In genomic region chr2:71466301-71467179, GRCh38 we compare ENCODE assay signal across 8 cellular contexts. TPM values are rescaled to one million over a fixed set of nuclear protein-coding genes. Genes with fewer than 3 reads are reported as not detected.
DNase-seq lines count a peak whose midpoint lies in the region; ATAC-seq and TF ChIP-seq lines count a peak whose summit lies in the region.

No MANE protein-coding gene starts in this region.

- H3K4me3 ChIP-seq in CD8-positive, alpha-beta T cell (ENCODE audit: low read depth, low read length): peak overlapping the region; percentile 14
- H3K4me3 ChIP-seq in HUES48 (ENCODE audit: low read depth, low read length) (peak overlapping the region; percentile 69), psoas muscle (peak overlapping the region; percentile 75)

- H3K36me3 Mint-ChIP-seq in CD8-positive, alpha-beta T cell: no peaks in the 10 kb centered on the region
- H3K36me3 Mint-ChIP-seq in activated T-helper 17 cell treated with anti-CD3 and anti-CD28 coated beads, Interleukin-2, amount 50 U/mL, for 72 hours (ENCODE audit: low read depth): no peaks in the 10 kb centered on the region

- no peaks in the 10 kb centered on the region for H3K9me3 ChIP-seq in CD8-positive, alpha-beta T cell (ENCODE audit: low read length)
- H3K9me3 ChIP-seq in HUES48 (ENCODE audit: control insufficient read depth, insufficient read depth, low read length) (no peaks in the 10 kb centered on the region; the same call in 1 of the 2 replicates), psoas muscle (no peaks in the 10 kb centered on the region)

- DNase-seq in CD8-positive, alpha-beta T cell: no peak
- peak; percentile 71 for DNase-seq in left ventricle myocardium superior
- DNase-seq in psoas muscle: peak; percentile 60 to 86
- DNase-seq in cerebellar nuclear complex (lab: John Stamatoyannopoulos, UW): no peak
- no peak for DNase-seq in NK-92 (lab: John Stamatoyannopoulos, UW; ENCODE audit: unreplicated experiment)

- H3K27ac Mint-ChIP-seq in CD8-positive, alpha-beta T cell: no peak overlapping the region
- no peak overlapping the region for H3K27ac Mint-ChIP-seq in activated T-helper 17 cell treated with anti-CD3 and anti-CD28 coated beads, Interleukin-2, amount 50 U/mL, for 72 hours

- no peak for TF ChIP-seq CTCF in CD8-positive, alpha-beta T cell (IDR thresholded peaks at IDR 0.05)
- no peak for TF ChIP-seq CTCF in psoas muscle (IDR thresholded peaks at IDR 0.05)

- intact Hi-C loops in CD8-positive, alpha-beta T cell (cut with DNase I, micrococcal nuclease): no loop called here
- intact Hi-C loops in left ventricle myocardium superior (cut with micrococcal nuclease) (no loop called here), psoas muscle (cut with DNase I) (no loop called here)

- ATAC-seq in CD8-positive, alpha-beta T cell: no peak
- ATAC-seq in activated T-helper 17 cell treated with anti-CD3 and anti-CD28 coated beads, Interleukin-2, amount 50 U/mL, for 72 hours (replicated peaks): peak; percentile 23
- peak; percentile 58 for ATAC-seq in left ventricle myocardium superior
- ATAC-seq in psoas muscle: peak; percentile 63 to 79 (median 76)
- ATAC-seq in HG03108 (IDR thresholded peaks at IDR 0.05; ENCODE audit: unreplicated experiment): no peak

- peaks cover 30% of the 10 kb centered on the region for H3K27me3 Mint-ChIP-seq in CD8-positive, alpha-beta T cell (ENCODE audit: low read depth)
- H3K27me3 Mint-ChIP-seq in activated T-helper 17 cell treated with anti-CD3 and anti-CD28 coated beads, Interleukin-2, amount 50 U/mL, for 72 hours: peaks cover 35% of the 10 kb centered on the region

- H3K27ac ChIP-seq in CD8-positive, alpha-beta T cell (ENCODE audit: low read depth, low read length): no peak overlapping the region
- H3K27ac ChIP-seq in HUES48 (ENCODE audit: low read depth, low read length) (no peak overlapping the region), psoas muscle (peak overlapping the region; percentile 90)

- H3K9me3 Mint-ChIP-seq in CD8-positive, alpha-beta T cell: no peaks in the 10 kb centered on the region
- H3K9me3 Mint-ChIP-seq in activated T-helper 17 cell treated with anti-CD3 and anti-CD28 coated beads, Interleukin-2, amount 50 U/mL, for 72 hours: no peaks in the 10 kb centered on the region

- no peak overlapping the region for H3K9ac ChIP-seq in HUES48 (ENCODE audit: low read depth, low read length)

- no peaks in the 10 kb centered on the region for H3K36me3 ChIP-seq in CD8-positive, alpha-beta T cell (ENCODE audit: insufficient read depth, low read length)
- H3K36me3 ChIP-seq in HUES48 (ENCODE audit: control insufficient read depth, insufficient read depth, low read length) (no peaks in the 10 kb centered on the region), psoas muscle (ENCODE audit: insufficient read depth in 1 of 2, low read depth in 1 of 2) (no peaks in the 10 kb centered on the region)

- peak overlapping the region; percentile 76 for H3K4me3 Mint-ChIP-seq in CD8-positive, alpha-beta T cell
- peak overlapping the region; percentile 70 for H3K4me3 Mint-ChIP-seq in activated T-helper 17 cell treated with anti-CD3 and anti-CD28 coated beads, Interleukin-2, amount 50 U/mL, for 72 hours

- peaks cover 9% of the 10 kb centered on the region for H3K4me1 Mint-ChIP-seq in CD8-positive, alpha-beta T cell (ENCODE audit: low read depth)
- H3K4me1 Mint-ChIP-seq in activated T-helper 17 cell treated with anti-CD3 and anti-CD28 coated beads, Interleukin-2, amount 50 U/mL, for 72 hours: peaks cover 7% of the 10 kb centered on the region

- peaks cover 4% of the 10 kb centered on the region for H3K27me3 ChIP-seq in CD8-positive, alpha-beta T cell (ENCODE audit: insufficient read depth, low read length)
- H3K27me3 ChIP-seq in HUES48 (ENCODE audit: control insufficient read depth, insufficient read depth, low read length) (peaks cover 83% of the 10 kb centered on the region), psoas muscle (ENCODE audit: insufficient read depth in 3 of 3, low read length in 2 of 3) (no peaks in the 10 kb centered on the region)

- no peaks in the 10 kb centered on the region for H3K4me1 ChIP-seq in CD8-positive, alpha-beta T cell (ENCODE audit: insufficient read depth, low read length)
- H3K4me1 ChIP-seq in HUES48 (ENCODE audit: control insufficient read depth, insufficient read depth, low read length): peaks cover 17% of the 10 kb centered on the region
- H3K4me1 ChIP-seq in psoas muscle: peaks cover 89% of the 10 kb centered on the region

- WGBS in psoas muscle, 3 donors: 0 to 1% (median 0%) methylated on average over 60 to 78 of the region's 78 CpGs

- POLR2A ChIA-PET in CD8-positive, alpha-beta T cell (lab: Charles Lee): no interaction called here

- CTCF ChIA-PET in CD8-positive, alpha-beta T cell (lab: Charles Lee): interaction anchor here (1.1 to 2.2 kb wide), 4 partner anchors 10 to 167 kb away, joined by 3 to 10 read pairs (median 4); no protein-coding TSS in a partner anchor

RNA-seq across cellular contexts. Expression of gene DYSF, which starts 13.2 kb away (rescaled TPM):
- total RNA-seq in CD8-positive, alpha-beta T cell: 1 to 10 TPM; 4.6 to 6.2 TPM
- total RNA-seq in activated T-helper 17 cell treated with anti-CD3 and anti-CD28 coated beads, Interleukin-2, amount 50 U/mL, for 72 hours: under 1 TPM in 1 of 2 donors, not detected in 1; 0.71 TPM
- total RNA-seq in left ventricle myocardium superior: 49.2 TPM
- 100 to 1,000 TPM; 109 to 208 (median 118) TPM for total RNA-seq in psoas muscle
- polyA plus RNA-seq in psoas muscle: 10 to 100 TPM; 38.3 to 67.1 (median 55.8) TPM

Comparison
In these comparisons a context has a peak if more than half of its experiments do, and no peak if none do; other contexts are left out.
1. ATAC-seq: peak in activated T-helper 17 cell treated with anti-CD3 and anti-CD28 coated beads, Interleukin-2, amount 50 U/mL, for 72 hours (single experiment), left ventricle myocardium superior (single experiment) and psoas muscle (4 of 4); none in CD8-positive, alpha-beta T cell (single experiment) and HG03108 (single experiment).
2. DNase-seq: peak in left ventricle myocardium superior (single experiment) and psoas muscle (2 of 2); none in CD8-positive, alpha-beta T cell (0 of 7), cerebellar nuclear complex (0 of 2) and NK-92 (single experiment).
3. H3K4me3 ChIP-seq: peak in every context shown above with its lines; median percentile 75 in psoas muscle; 69 in HUES48; 14 in CD8-positive, alpha-beta T cell.